In genomic region chr10:43204943-43205671, GRCh38 we compare ENCODE assay signal across 8 cellular contexts.
DNase-seq lines count a peak whose midpoint lies in the region; ATAC-seq and TF ChIP-seq lines count a peak whose summit lies in the region.

No MANE protein-coding gene starts in this region.

- H3K4me1 ChIP-seq in HCT116 (ENCODE audit: control insufficient read depth in 1 of 2, insufficient read depth in 2 of 2, low read length in 2 of 2) (peaks cover 21 to 37% of the 10 kb centered on the region in 2 experiments; a peak in 3 of 4 replicates), lung (ENCODE audit: control insufficient read depth in 2 of 2, insufficient read depth in 2 of 2, low read length in 2 of 2) (peaks cover 0 to 9% of the 10 kb centered on the region in 2 donors)

- peak overlapping the region; percentile 12 for H2AFZ ChIP-seq in HCT116 (ENCODE audit: low read depth, low read length, poor library complexity, severe bottlenecking)

- no peak overlapping the region for H3K27ac Mint-ChIP-seq in chondrocyte (ENCODE audit: unreplicated experiment)

- no peaks in the 10 kb centered on the region for H3K27me3 ChIP-seq in HCT116 (ENCODE audit: insufficient read depth, low read length)
- H3K27me3 ChIP-seq in lung (ENCODE audit: control insufficient read depth, insufficient read depth): no peaks in the 10 kb centered on the region

- no peaks in the 10 kb centered on the region for H3K9me3 Mint-ChIP-seq in chondrocyte (ENCODE audit: low read depth)

- H3K79me2 ChIP-seq in HCT116 (ENCODE audit: insufficient read depth, low read length): no peaks in the 10 kb centered on the region

- H3K36me3 Mint-ChIP-seq in chondrocyte (ENCODE audit: low read depth): no peaks in the 10 kb centered on the region

- H3K4me3 ChIP-seq in HCT116 (replicated peaks in 1 of 2; ENCODE audit: low read depth in 1 of 2, low read length in 2 of 2) (no peak overlapping the region), WI38 (ENCODE audit: low read depth, low read length) (no peak overlapping the region), lung (no peak overlapping the region)

- RAD21 ChIA-PET in HCT116 (lab: Charles Lee; ENCODE audit: low non-redundant PET in 1 of 2, low total read pairs in 2 of 2, uncharacterized antibody in 2 of 2, unreplicated experiment in 2 of 2): interaction anchor here in 1 of 2 experiments (1.0 kb wide), 1 partner anchor 88 kb away, joined by 3 read pairs; no protein-coding TSS in a partner anchor

- CTCF ChIA-PET in HCT116 (lab: Charles Lee): interaction anchor here (0.6 to 4.6 kb wide), 20 partner anchors 9 to 244 kb away, joined by 3 to 40 read pairs (median 4); no protein-coding TSS in a partner anchor

- peak; percentile 31 for DNase-seq in activated T-cell treated with anti-CD3 and anti-CD28 coated beads for 1 hour (ENCODE audit: low read depth)
- no peak for DNase-seq in activated T-cell treated with anti-CD3 and anti-CD28 coated beads for 4 hours
- DNase-seq in HCT116 (ENCODE audit: low read depth, low spot score): peak; percentile 68
- DNase-seq in M059J (ENCODE audit: low read depth): peak; percentile 48
- peak; percentile 86 for DNase-seq in chondrocyte (ENCODE audit: low spot score)
- no peak for DNase-seq in lung (ENCODE audit: low spot score)
- peak; percentile 40 to 54 for DNase-seq in stimulated activated CD8-positive, alpha-beta memory T cell treated with anti-CD3 and anti-CD28 coated beads, Interleukin-7, amount 100 ng/mL, for 48 hours (ENCODE audit: extremely low read depth in 1 of 2, low read depth in 1 of 2)

- POLR2A ChIA-PET in HCT116 (lab: Charles Lee): interaction anchor here (0.8 kb wide), 1 partner anchor 10 kb away, joined by 3 read pairs; no protein-coding TSS in a partner anchor

- peak overlapping the region; percentile 39 for H3K4me2 ChIP-seq in HCT116 (ENCODE audit: low read length)

- TF ChIP-seq CTCF in HCT116 (IDR thresholded peaks at IDR 0.05 in 2 of 3, conservative IDR thresholded peaks at IDR 0.05 in 1 of 3; ENCODE audit: borderline replicate concordance in 1 of 3, insufficient read depth in 1 of 3, low read depth in 2 of 3, low read length in 2 of 3) (peak; percentile 84 to 97 (median 94)), WI38 (IDR thresholded peaks at IDR 0.05; ENCODE audit: low read depth, low read length) (peak; percentile 67), chondrocyte (IDR thresholded peaks at IDR 0.05) (peak; percentile 87), lung (IDR thresholded peaks at IDR 0.05; ENCODE audit: control extremely low read depth, extremely low read depth) (peak; percentile 0)

- WGBS in lung, 2 donors: 51 to 62% methylated on average over 11 of the region's 11 CpGs

- no TSS peak for BruUV-seq in HCT116 (replicated peaks; lab: Mats Ljungman, UMichigan)

- H3K27me3 Mint-ChIP-seq in chondrocyte (ENCODE audit: low read depth): no peaks in the 10 kb centered on the region

- intact Hi-C loops in HCT116 (cut with micrococcal nuclease): loop anchor here (2.0 to 10.0 kb wide), 3 partner anchors 60 to 340 kb away; no protein-coding TSS in a partner anchor

- TF ChIP-seq POLR2A in HCT116 (IDR thresholded peaks at IDR 0.05; ENCODE audit: borderline replicate concordance, extremely low read depth, insufficient read depth, insufficient read length): no peak

- peak overlapping the region; percentile 70 for H3K27ac ChIP-seq in HCT116 (ENCODE audit: low read depth, low read length)
- no peak overlapping the region for H3K27ac ChIP-seq in lung (ENCODE audit: low read depth in 1 of 2, low read length in 1 of 2)

- peak; percentile 73 for TF ChIP-seq RAD21 in HCT116 (IDR thresholded peaks at IDR 0.05; ENCODE audit: low read depth)

- H4K20me1 ChIP-seq in HCT116 (ENCODE audit: insufficient read depth): no peaks in the 10 kb centered on the region

- H3K9ac ChIP-seq in HCT116 (ENCODE audit: low read length): no peak overlapping the region

- H3K9me2 ChIP-seq in HCT116 (ENCODE audit: insufficient read depth): no peaks in the 10 kb centered on the region

- H3K4me1 Mint-ChIP-seq in chondrocyte (ENCODE audit: low read depth): peaks cover 4% of the 10 kb centered on the region

- peak; percentile 51 for ATAC-seq in HCT116
- ATAC-seq in lung (ENCODE audit: insufficient read depth, low FRiP score): peak; percentile 44

- H3K9me3 ChIP-seq in HCT116 (ENCODE audit: control insufficient read depth in 1 of 2, insufficient read depth in 1 of 2, low read depth in 1 of 2, low read length in 2 of 2) (no peaks in the 10 kb centered on the region), lung (ENCODE audit: control insufficient read depth in 2 of 2, insufficient read depth in 1 of 2, low read length in 1 of 2) (peaks cover 0 to 3% of the 10 kb centered on the region in 2 donors)

- no peak overlapping the region for H3K4me3 Mint-ChIP-seq in chondrocyte (ENCODE audit: unreplicated experiment)

- H3K36me3 ChIP-seq in HCT116 (ENCODE audit: control insufficient read depth in 1 of 2, insufficient read depth in 2 of 2, low read length in 2 of 2) (peaks cover 3 to 9% of the 10 kb centered on the region in 2 experiments; a peak in 3 of 4 replicates), lung (ENCODE audit: control insufficient read depth in 2 of 2, insufficient read depth in 2 of 2, low read length in 2 of 2) (no peaks in the 10 kb centered on the region)

TF ChIP-seq in HCT116, 20 proteins besides CTCF, POLR2A, EP300 and RAD21:
- 0 out of 2 replicates have a peak, but pooled peaks have one; percentile 60 for TF ChIP-seq EGR1 (IDR thresholded peaks at IDR 0.05; ENCODE audit: low read depth)
- TF ChIP-seq, protein P1, sequence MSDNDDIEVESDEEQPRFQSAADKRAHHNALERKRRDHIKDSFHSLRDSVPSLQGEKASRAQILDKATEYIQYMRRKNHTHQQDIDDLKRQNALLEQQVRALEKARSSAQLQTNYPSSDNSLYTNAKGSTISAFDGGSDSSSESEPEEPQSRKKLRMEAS (IDR thresholded peaks at IDR 0.05): no peak
TF ChIP-seq in HCT116: peak in this region for 1.

Comparison
In these comparisons a context has a peak if more than half of its experiments do, and no peak if none do; other contexts are left out.
1. DNase-seq: peak in activated T-cell treated with anti-CD3 and anti-CD28 coated beads for 1 hour (single experiment), HCT116 (single experiment), M059J (single experiment), chondrocyte (single experiment) and stimulated activated CD8-positive, alpha-beta memory T cell treated with anti-CD3 and anti-CD28 coated beads, Interleukin-7, amount 100 ng/mL, for 48 hours (2 of 2); none in activated T-cell treated with anti-CD3 and anti-CD28 coated beads for 4 hours (single experiment) and lung (single experiment).
2. CTCF ChIP-seq: peak in every context shown above with its lines; median percentile 94 in HCT116; 87 in chondrocyte; 67 in WI38; 0 in lung.